Comparison of ENCODE assay signal across 1 cellular context in the genomic region with DNA sequence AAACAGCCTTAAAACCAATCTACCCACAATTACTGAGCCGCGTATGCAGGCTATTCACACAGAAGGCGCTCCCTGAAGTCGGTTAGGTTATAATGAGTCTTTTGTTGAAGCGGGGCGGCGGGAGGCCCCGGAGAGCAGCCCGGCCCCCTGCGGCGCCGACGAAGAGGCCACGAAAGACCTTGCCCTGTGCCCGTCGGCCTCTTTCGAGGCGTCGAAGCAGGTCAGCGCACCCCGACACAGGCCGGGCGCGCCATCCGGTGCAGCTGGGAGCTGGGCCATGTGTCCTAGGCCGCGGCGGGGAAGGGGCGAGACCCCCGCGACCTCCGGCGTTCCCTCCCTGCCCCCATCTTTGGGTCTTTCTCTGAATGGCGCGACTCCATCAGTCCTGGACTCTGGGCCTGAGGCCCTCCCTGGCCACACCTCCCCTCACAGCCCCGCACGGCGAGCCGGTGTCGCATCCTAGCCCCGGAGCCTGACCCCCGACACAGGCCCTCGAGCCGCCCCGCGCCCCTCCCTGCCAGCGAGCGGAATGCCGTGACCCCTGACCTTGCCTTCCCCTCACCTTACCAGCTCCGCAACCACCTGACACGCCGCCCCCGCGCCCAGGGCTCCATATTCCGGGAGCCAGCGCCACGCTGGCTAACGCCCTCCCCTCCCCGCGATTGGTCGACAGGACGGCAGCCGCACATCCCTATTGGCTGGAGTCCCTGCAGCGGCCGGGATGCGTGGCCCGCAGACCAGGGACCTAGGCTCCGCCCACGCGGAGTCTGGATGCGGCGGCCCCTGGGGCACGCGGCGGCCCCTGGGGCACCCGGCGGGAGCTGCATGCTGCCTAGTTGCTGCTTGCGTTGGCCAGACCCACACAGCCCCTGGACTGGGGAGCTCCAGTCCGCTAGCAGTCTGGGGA.
TF ChIP-seq lines count a peak whose summit lies in the region.

Gene SLC11A2, minus strand, starts transcription at position 637 of the 907 bp plus-strand sequence. CDS start 15,656 bp downstream, outside the sequence.

TF ChIP-seq in WTC11, 78 proteins besides CTCF, POLR2A, EP300 and RAD21 (continued from another document and continues in another):
- TF ChIP-seq FOXP4 (CRISPR knock-in tag; IDR thresholded peaks at IDR 0.05), result peak; percentile 57; the same call in 1 of the 2 replicates
- TF ChIP-seq ZNF532 (CRISPR knock-in tag; IDR thresholded peaks at IDR 0.05; ENCODE audit: borderline replicate concordance), result no peak
- TF ChIP-seq GTF2I (CRISPR knock-in tag; conservative IDR thresholded peaks at IDR 0.05), result no peak
- TF ChIP-seq, protein P1, sequence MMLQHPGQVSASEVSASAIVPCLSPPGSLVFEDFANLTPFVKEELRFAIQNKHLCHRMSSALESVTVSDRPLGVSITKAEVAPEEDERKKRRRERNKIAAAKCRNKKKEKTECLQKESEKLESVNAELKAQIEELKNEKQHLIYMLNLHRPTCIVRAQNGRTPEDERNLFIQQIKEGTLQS (CRISPR knock-in tag; conservative IDR thresholded peaks at IDR 0.05), result no peak
- 0 out of 2 replicates have a peak, but pooled peaks have one; percentile 37 for TF ChIP-seq ZNF219 (CRISPR knock-in tag; IDR thresholded peaks at IDR 0.05; ENCODE audit: borderline replicate concordance)
- 0 out of 2 replicates have a peak, but pooled peaks have one; percentile 21 for TF ChIP-seq ERG (CRISPR knock-in tag; IDR thresholded peaks at IDR 0.05)
- TF ChIP-seq IRF2 (CRISPR knock-in tag; IDR thresholded peaks at IDR 0.05; ENCODE audit: borderline replicate concordance, low read depth), result no peak
- no peak for TF ChIP-seq EMX1 (CRISPR knock-in tag; IDR thresholded peaks at IDR 0.05)
- TF ChIP-seq CDX4 (CRISPR knock-in tag; IDR thresholded peaks at IDR 0.05; ENCODE audit: borderline replicate concordance), result no peak
- TF ChIP-seq, protein P2, sequence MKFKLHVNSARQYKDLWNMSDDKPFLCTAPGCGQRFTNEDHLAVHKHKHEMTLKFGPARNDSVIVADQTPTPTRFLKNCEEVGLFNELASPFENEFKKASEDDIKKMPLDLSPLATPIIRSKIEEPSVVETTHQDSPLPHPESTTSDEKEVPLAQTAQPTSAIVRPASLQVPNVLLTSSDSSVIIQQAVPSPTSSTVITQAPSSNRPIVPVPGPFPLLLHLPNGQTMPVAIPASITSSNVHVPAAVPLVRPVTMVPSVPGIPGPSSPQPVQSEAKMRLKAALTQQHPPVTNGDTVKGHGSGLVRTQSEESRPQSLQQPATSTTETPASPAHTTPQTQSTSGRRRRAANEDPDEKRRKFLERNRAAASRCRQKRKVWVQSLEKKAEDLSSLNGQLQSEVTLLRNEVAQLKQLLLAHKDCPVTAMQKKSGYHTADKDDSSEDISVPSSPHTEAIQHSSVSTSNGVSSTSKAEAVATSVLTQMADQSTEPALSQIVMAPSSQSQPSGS (CRISPR knock-in tag; IDR thresholded peaks at IDR 0.05; ENCODE audit: borderline replicate concordance, low read depth), result no peak
- TF ChIP-seq ZNF423 (CRISPR knock-in tag; IDR thresholded peaks at IDR 0.05), result peak; percentile 77
- no peak for TF ChIP-seq JUN (CRISPR knock-in tag; IDR thresholded peaks at IDR 0.05)
- TF ChIP-seq ZNF671 (CRISPR knock-in tag; IDR thresholded peaks at IDR 0.05), result no peak
- TF ChIP-seq ZNF121 (CRISPR knock-in tag; IDR thresholded peaks at IDR 0.05), result no peak
- TF ChIP-seq ELF4 (CRISPR knock-in tag; IDR thresholded peaks at IDR 0.05; ENCODE audit: low read depth), result no peak
- TF ChIP-seq CREM (CRISPR knock-in tag; IDR thresholded peaks at IDR 0.05), result no peak; the same call in 1 of the 2 replicates
- no peak for TF ChIP-seq PRDM15 (CRISPR knock-in tag; IDR thresholded peaks at IDR 0.05)
- TF ChIP-seq MYBL2 (CRISPR knock-in tag; IDR thresholded peaks at IDR 0.05), result peak; percentile 95
- no peak; the same call in 1 of the 2 replicates for TF ChIP-seq PREB (CRISPR knock-in tag; IDR thresholded peaks at IDR 0.05; ENCODE audit: borderline replicate concordance)
- peak; percentile 61 for TF ChIP-seq SMAD3 (CRISPR knock-in tag; IDR thresholded peaks at IDR 0.05; ENCODE audit: borderline replicate concordance)
- TF ChIP-seq HMGXB4 (CRISPR knock-in tag; IDR thresholded peaks at IDR 0.05), result peak; percentile 85; the same call in 1 of the 2 replicates
- no peak for TF ChIP-seq ATF1 (CRISPR knock-in tag; IDR thresholded peaks at IDR 0.05)
- TF ChIP-seq JAZF1 (CRISPR knock-in tag; IDR thresholded peaks at IDR 0.05), result no peak
- peak; percentile 11; the same call in 1 of the 2 replicates for TF ChIP-seq ETV6 (CRISPR knock-in tag; IDR thresholded peaks at IDR 0.05)
- TF ChIP-seq NFATC4 (CRISPR knock-in tag; IDR thresholded peaks at IDR 0.05), result no peak
- TF ChIP-seq SMAD4 (CRISPR knock-in tag; IDR thresholded peaks at IDR 0.05), result no peak
- TF ChIP-seq FOXJ3 (CRISPR knock-in tag; IDR thresholded peaks at IDR 0.05; ENCODE audit: borderline replicate concordance), result no peak
- no peak for TF ChIP-seq ZNF281 (CRISPR knock-in tag; IDR thresholded peaks at IDR 0.05)
- TF ChIP-seq ZNF396 (CRISPR knock-in tag; IDR thresholded peaks at IDR 0.05; ENCODE audit: borderline replicate concordance), result no peak
- no peak for TF ChIP-seq NR1H2 (CRISPR knock-in tag; IDR thresholded peaks at IDR 0.05)
- peak; percentile 83; the same call in 1 of the 2 replicates for TF ChIP-seq TCF7 (CRISPR knock-in tag; IDR thresholded peaks at IDR 0.05; ENCODE audit: low read depth)
- TF ChIP-seq ZNF232 (CRISPR knock-in tag; IDR thresholded peaks at IDR 0.05), result peak; percentile 69
- TF ChIP-seq KAT7 (CRISPR knock-in tag; IDR thresholded peaks at IDR 0.05; ENCODE audit: borderline replicate concordance), result no peak
